Comparison of ENCODE assay signal across 2 cellular contexts in genomic region chr3:148955544-148956346, GRCh38.
TF ChIP-seq lines count a peak whose summit lies in the region.

No MANE protein-coding gene starts in this region.

TF ChIP-seq in HCT116, 20 proteins besides CTCF, POLR2A, EP300 and RAD21:
- TF ChIP-seq REST (IDR thresholded peaks at IDR 0.05; ENCODE audit: low read depth) = no peak
- no peak for TF ChIP-seq SP1 (IDR thresholded peaks at IDR 0.05; ENCODE audit: low read depth)
- TF ChIP-seq ZNF274 (IDR thresholded peaks at IDR 0.05; ENCODE audit: low read depth, low read length) = no peak
- TF ChIP-seq CEBPB (IDR thresholded peaks at IDR 0.05; ENCODE audit: low read depth) = no peak
TF ChIP-seq in HCT116: peak in this region for 0.

TF ChIP-seq in GM12878, 131 proteins besides CTCF, POLR2A, EP300 and RAD21 (continued from another document):
- TF ChIP-seq E4F1 (IDR thresholded peaks at IDR 0.05; ENCODE audit: borderline replicate concordance, partially characterized antibody) (no peak), RFX5 (IDR thresholded peaks at IDR 0.05; ENCODE audit: low read depth, low read length) (no peak), NFIC (IDR thresholded peaks at IDR 0.05; ENCODE audit: low read depth, low read length) (no peak), SMC3 (IDR thresholded peaks at IDR 0.05; ENCODE audit: borderline replicate concordance, low read length) (peak; percentile 60; the same call in 1 of the 2 replicates), BACH1 (IDR thresholded peaks at IDR 0.05; ENCODE audit: borderline replicate concordance) (no peak)
